11 cellular contexts compared by ENCODE assay signal in the genomic region with DNA sequence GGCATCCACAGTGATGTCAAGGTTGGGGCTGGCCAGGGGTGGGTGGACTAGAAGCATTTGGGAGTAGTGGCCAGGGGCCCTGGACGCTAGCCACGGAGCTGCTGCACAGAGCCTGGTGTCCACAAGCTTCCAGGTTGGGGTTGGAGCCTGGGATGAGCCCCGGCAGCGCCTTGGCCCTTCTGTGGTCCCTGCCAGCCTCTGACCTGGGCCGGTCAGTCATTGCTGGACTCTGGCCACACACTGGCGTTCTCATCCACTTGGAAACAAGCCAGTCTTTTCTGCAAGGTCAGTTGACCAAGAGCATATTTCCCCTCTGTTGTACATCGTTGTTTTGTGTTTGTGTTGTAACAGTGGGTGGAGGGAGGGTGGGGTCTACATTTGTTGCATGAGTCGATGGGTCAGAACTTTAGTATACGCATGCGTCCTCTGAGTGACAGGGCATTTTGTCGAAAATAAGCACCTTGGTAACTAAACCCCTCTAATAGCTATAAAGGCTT. TPM values are rescaled to one million over a fixed set of nuclear protein-coding genes. Genes with fewer than 3 reads are reported as not detected.
DNase-seq lines count a peak whose midpoint lies in the region; ATAC-seq, FAIRE-seq and TF ChIP-seq lines count a peak whose summit lies in the region.
"Had no signal": no experiment of that assay in that cellular context is flagged by ENCODE, and none has a peak within 500 bp of the region (broad histone marks: within the 10 kb centered on the region; RNA-seq: fewer than 3 reads in every experiment).

No MANE protein-coding gene starts in this region.

- H3K27me3 Mint-ChIP-seq in activated T-helper 1 cell treated with anti-CD3 and anti-CD28 coated beads, Interleukin-12 subunit alpha, Interleukin-12 subunit beta, Interleukin-2, Interleukin-4 antibody, amounts not matched to agents 30 ng/mL and 10 ng/mL and 1 ng/mL, durations not matched to agents 14 hours and 24 hours and 36 hours (ENCODE audit: insufficient read depth) = no peaks in the 10 kb centered on the region
- H3K27me3 Mint-ChIP-seq: activated CD4-positive, alpha-beta T cell treated with anti-CD3 and anti-CD28 coated beads, Interleukin-2, amount 10 ng/mL, durations not matched to agents 7 days and 5 days; activated naive CD8-positive, alpha-beta T cell had no signal

- FAIRE-seq in GM12891 (lab: Jason Lieb, UNC) = no peak

- WGBS in heart right ventricle, 2 donors = 51 to 64% methylated on average over 11 of the region's 11 CpGs

- H3K9me3 ChIP-seq in heart right ventricle (no peaks in the 10 kb centered on the region), skeletal muscle tissue (ENCODE audit: control insufficient read depth in 3 of 3, low read length in 3 of 3) (no peaks in the 10 kb centered on the region)

- H3K36me3 Mint-ChIP-seq in activated T-helper 1 cell treated with anti-CD3 and anti-CD28 coated beads, Interleukin-12 subunit alpha, Interleukin-12 subunit beta, Interleukin-2, Interleukin-4 antibody, amounts not matched to agents 30 ng/mL and 10 ng/mL and 1 ng/mL, durations not matched to agents 14 hours and 24 hours and 36 hours (ENCODE audit: low read depth) = peaks cover 56% of the 10 kb centered on the region

- DNase-seq in GM12891 (ENCODE audit: insufficient read length, low spot score) (no peak), amniotic epithelial cell (ENCODE audit: low read depth) (peak; percentile 91), heart right ventricle (no peak), cerebellum (ENCODE audit: low spot score) (no peak), NCI-H187 treated with DMSO at 0.1 percent for 48 hours (lab: John Stamatoyannopoulos, UW) (no peak)
- DNase-seq in activated T-helper 1 cell treated with anti-CD3 and anti-CD28 coated beads, Interleukin-12 subunit alpha, Interleukin-12 subunit beta, Interleukin-2, Interleukin-4 antibody, amounts not matched to agents 30 ng/mL and 10 ng/mL and 1 ng/mL, durations not matched to agents 14 hours and 24 hours and 36 hours (ENCODE audit: low spot score) = no peak
- DNase-seq: activated CD4-positive, alpha-beta T cell treated with anti-CD3 and anti-CD28 coated beads, Interleukin-2, amount 10 ng/mL, durations not matched to agents 7 days and 5 days; NCI-H69 had no signal

- no peak overlapping the region for H3K4me3 Mint-ChIP-seq in activated T-helper 1 cell treated with anti-CD3 and anti-CD28 coated beads, Interleukin-12 subunit alpha, Interleukin-12 subunit beta, Interleukin-2, Interleukin-4 antibody, amounts not matched to agents 30 ng/mL and 10 ng/mL and 1 ng/mL, durations not matched to agents 14 hours and 24 hours and 36 hours
- H3K4me3 Mint-ChIP-seq: activated CD4-positive, alpha-beta T cell treated with anti-CD3 and anti-CD28 coated beads, Interleukin-2, amount 10 ng/mL, durations not matched to agents 7 days and 5 days; activated naive CD8-positive, alpha-beta T cell had no signal

- peaks cover 11 to 100% (median 69%) of the 10 kb centered on the region in 9 donors for H3K36me3 ChIP-seq in heart right ventricle
- H3K36me3 ChIP-seq in skeletal muscle tissue (ENCODE audit: control insufficient read depth in 3 of 3, insufficient read depth in 3 of 3, low read length in 3 of 3) = peaks cover 75 to 90% (median 86%) of the 10 kb centered on the region in 3 donors

- no peak for TF ChIP-seq CTCF in heart right ventricle (IDR thresholded peaks at IDR 0.05)

- H3K27ac ChIP-seq in heart right ventricle (peak overlapping the region in 7 of 10 donors; percentile 54 to 87 (median 77)), skeletal muscle tissue (ENCODE audit: low read depth, low read length) (peak overlapping the region; percentile 4)

- no peaks in the 10 kb centered on the region for H3K9me3 Mint-ChIP-seq in activated T-helper 1 cell treated with anti-CD3 and anti-CD28 coated beads, Interleukin-12 subunit alpha, Interleukin-12 subunit beta, Interleukin-2, Interleukin-4 antibody, amounts not matched to agents 30 ng/mL and 10 ng/mL and 1 ng/mL, durations not matched to agents 14 hours and 24 hours and 36 hours
- H3K9me3 Mint-ChIP-seq: activated CD4-positive, alpha-beta T cell treated with anti-CD3 and anti-CD28 coated beads, Interleukin-2, amount 10 ng/mL, durations not matched to agents 7 days and 5 days had no signal

- peak in 4 of 8 donors; percentile 1 to 21 (median 8) for ATAC-seq in heart right ventricle
- no peak for ATAC-seq in GM18511 (IDR thresholded peaks at IDR 0.05; ENCODE audit: unreplicated experiment)

- peaks cover 24 to 61% (median 46%) of the 10 kb centered on the region in 9 donors for H3K4me1 ChIP-seq in heart right ventricle
- H3K4me1 ChIP-seq in skeletal muscle tissue (ENCODE audit: control insufficient read depth in 3 of 3, insufficient read depth in 3 of 3, low read length in 3 of 3) = peaks cover 41 to 49% (median 48%) of the 10 kb centered on the region in 3 donors

- H3K27ac Mint-ChIP-seq in activated T-helper 1 cell treated with anti-CD3 and anti-CD28 coated beads, Interleukin-12 subunit alpha, Interleukin-12 subunit beta, Interleukin-2, Interleukin-4 antibody, amounts not matched to agents 30 ng/mL and 10 ng/mL and 1 ng/mL, durations not matched to agents 14 hours and 24 hours and 36 hours = no peak overlapping the region
- H3K27ac Mint-ChIP-seq: activated CD4-positive, alpha-beta T cell treated with anti-CD3 and anti-CD28 coated beads, Interleukin-2, amount 10 ng/mL, durations not matched to agents 7 days and 5 days had no signal

- peak; percentile 38; the same call in 1 of the 2 replicates for TF ChIP-seq POLR2A in GM12891 (IDR thresholded peaks at IDR 0.05; ENCODE audit: low read depth, low read length)

- H3K27me3 ChIP-seq in heart right ventricle = no peaks in the 10 kb centered on the region
- no peaks in the 10 kb centered on the region for H3K27me3 ChIP-seq in skeletal muscle tissue (ENCODE audit: control insufficient read depth in 3 of 3, insufficient read depth in 3 of 3, low read length in 3 of 3)

- H3K9ac ChIP-seq in skeletal muscle tissue (ENCODE audit: low read depth in 1 of 3, low read length in 3 of 3) = peak overlapping the region in 1 of 3 donors; percentile 19

- peaks cover 42% of the 10 kb centered on the region for H3K4me1 Mint-ChIP-seq in activated T-helper 1 cell treated with anti-CD3 and anti-CD28 coated beads, Interleukin-12 subunit alpha, Interleukin-12 subunit beta, Interleukin-2, Interleukin-4 antibody, amounts not matched to agents 30 ng/mL and 10 ng/mL and 1 ng/mL, durations not matched to agents 14 hours and 24 hours and 36 hours (ENCODE audit: low read depth)

- H3K4me3 ChIP-seq in heart right ventricle = peak overlapping the region in 1 of 10 donors; percentile 19
- peak overlapping the region in 1 of 3 donors; percentile 30 for H3K4me3 ChIP-seq in skeletal muscle tissue (ENCODE audit: low read length in 3 of 3)

- intact Hi-C loops in heart right ventricle (cut with DNase I) = loop anchor here in 8 of 10 donors (5.0 kb wide), 3 partner anchors 67 to 122 kb away; partner anchors contain the start of gene TAF4 (in 2 of the 8)
- intact Hi-C loops in activated T-helper 1 cell treated with anti-CD3 and anti-CD28 coated beads, Interleukin-12 subunit alpha, Interleukin-12 subunit beta, Interleukin-2, Interleukin-4 antibody, amounts not matched to agents 30 ng/mL and 10 ng/mL and 1 ng/mL, durations not matched to agents 14 hours and 24 hours and 36 hours (cut with micrococcal nuclease) = loop anchor here (5.0 kb wide), 1 partner anchor 107 kb away; no protein-coding TSS in a partner anchor

TF ChIP-seq in GM12891, 5 proteins besides CTCF, POLR2A, EP300 and RAD21:
- TF ChIP-seq POU2F2 (IDR thresholded peaks at IDR 0.05; ENCODE audit: low read depth, low read length) (no peak), POLR2AphosphoS5 (IDR thresholded peaks at IDR 0.05; ENCODE audit: low read depth, low read length) (peak; percentile 53; the same call in 1 of the 2 replicates), TAF1 (IDR thresholded peaks at IDR 0.05; ENCODE audit: low read depth, low read length) (no peak), PAX5 (IDR thresholded peaks at IDR 0.05; ENCODE audit: insufficient read depth, low read length, severe bottlenecking) (no peak)

RNA-seq across cellular contexts. Expression of gene PSMA7, which starts 8.4 kb away (rescaled TPM):
- 269 TPM for polyA plus RNA-seq in GM12891 (2012; ENCODE audit: low read depth, missing spikeins)
- total RNA-seq in heart right ventricle (100 to 1,000 TPM; 172 to 296 (median 200) TPM), skeletal muscle tissue (121 TPM), cerebellum (72.6 TPM)
- polyA plus RNA-seq in heart right ventricle = 100 to 1,000 TPM; 143 to 567 TPM
- 444 and 450 TPM in 2 replicates for total RNA-seq in activated T-helper 1 cell treated with anti-CD3 and anti-CD28 coated beads, Interleukin-12 subunit alpha, Interleukin-12 subunit beta, Interleukin-2, Interleukin-4 antibody, amounts not matched to agents 30 ng/mL and 10 ng/mL and 1 ng/mL, durations not matched to agents 14 hours and 24 hours and 36 hours

RNA-seq across cellular contexts. Expression of gene SS18L1, which starts 8.8 kb away (rescaled TPM):
- polyA plus RNA-seq in GM12891 (2012; ENCODE audit: low read depth, missing spikeins) = 3.4 TPM
- total RNA-seq in heart right ventricle (10 to 100 TPM in 2 of 10 donors, 1 to 10 TPM in 8; 6.6 to 11.7 (median 7.4) TPM), skeletal muscle tissue (11.5 TPM), cerebellum (60.0 TPM)
- polyA plus RNA-seq in heart right ventricle = 10 to 100 TPM in 1 of 2 donors, 1 to 10 TPM in 1; 5.2 to 22.3 TPM
- total RNA-seq in activated T-helper 1 cell treated with anti-CD3 and anti-CD28 coated beads, Interleukin-12 subunit alpha, Interleukin-12 subunit beta, Interleukin-2, Interleukin-4 antibody, amounts not matched to agents 30 ng/mL and 10 ng/mL and 1 ng/mL, durations not matched to agents 14 hours and 24 hours and 36 hours = 24.3 and 29.4 TPM in 2 replicates

RNA-seq across cellular contexts. Expression of gene LSM14B, which starts 12.5 kb away (rescaled TPM):
- 23.3 TPM for polyA plus RNA-seq in GM12891 (2012; ENCODE audit: low read depth, missing spikeins)
- total RNA-seq in heart right ventricle = 10 to 100 TPM; 50.8 to 63.7 (median 60.5) TPM
- polyA plus RNA-seq in heart right ventricle = 10 to 100 TPM; 15.7 to 41.7 TPM
- total RNA-seq in skeletal muscle tissue = 53.8 TPM
- 65.1 TPM for total RNA-seq in cerebellum
- total RNA-seq in activated T-helper 1 cell treated with anti-CD3 and anti-CD28 coated beads, Interleukin-12 subunit alpha, Interleukin-12 subunit beta, Interleukin-2, Interleukin-4 antibody, amounts not matched to agents 30 ng/mL and 10 ng/mL and 1 ng/mL, durations not matched to agents 14 hours and 24 hours and 36 hours = 39.6 and 43.2 TPM in 2 replicates

RNA-seq across cellular contexts. Expression of gene MTG2, which starts 48.0 kb away (rescaled TPM):
- polyA plus RNA-seq in GM12891 (2012; ENCODE audit: low read depth, missing spikeins) = 19.5 TPM
- total RNA-seq in heart right ventricle (10 to 100 TPM; 21.5 to 30.4 (median 28.2) TPM), skeletal muscle tissue (10.4 TPM), cerebellum (18.7 TPM)
- polyA plus RNA-seq in heart right ventricle = 10 to 100 TPM; 25.4 to 55.5 TPM
- total RNA-seq in activated T-helper 1 cell treated with anti-CD3 and anti-CD28 coated beads, Interleukin-12 subunit alpha, Interleukin-12 subunit beta, Interleukin-2, Interleukin-4 antibody, amounts not matched to agents 30 ng/mL and 10 ng/mL and 1 ng/mL, durations not matched to agents 14 hours and 24 hours and 36 hours = 45.4 and 46.3 TPM in 2 replicates
